24 cellular contexts compared by ENCODE assay signal in the genomic region with DNA sequence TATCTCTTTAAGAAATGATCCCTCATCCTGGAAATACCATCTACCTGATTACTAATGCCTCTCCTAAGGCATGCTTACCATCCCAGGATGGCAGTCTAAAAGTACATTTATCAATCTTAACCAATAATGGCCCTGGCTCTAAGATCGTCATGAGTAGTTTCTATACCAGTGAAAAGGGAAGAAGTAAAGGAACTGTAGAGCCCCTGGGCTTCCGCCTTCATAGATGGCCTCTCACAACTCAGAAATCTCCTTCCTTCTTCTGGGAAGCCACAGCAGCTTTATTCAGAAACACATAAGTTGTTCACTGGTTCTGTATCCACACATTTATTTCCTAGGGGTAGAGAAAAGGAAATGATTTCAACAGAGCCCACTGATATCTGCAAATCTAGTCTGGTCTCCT. TPM values are rescaled to one million over a fixed set of nuclear protein-coding genes. Genes with fewer than 3 reads are reported as not detected.
"Had no signal": no experiment of that assay in that cellular context is flagged by ENCODE, and none has a peak within 500 bp of the region (broad histone marks: within the 10 kb centered on the region; RNA-seq: fewer than 3 reads in every experiment).

No MANE protein-coding gene starts in this region.

- H3K27ac Mint-ChIP-seq: activated CD4-positive, alpha-beta memory T cell treated with anti-CD3 and anti-CD28 coated beads for 36 hours; activated T-helper 17 cell treated with anti-CD3 and anti-CD28 coated beads, Interleukin-2, amount 50 U/mL, for 72 hours; naive thymus-derived CD4-positive, alpha-beta T cell; neural progenitor cell; WTC11 had no signal

- ATAC-seq: activated T-helper 17 cell treated with anti-CD3 and anti-CD28 coated beads, Interleukin-2, amount 50 U/mL, for 72 hours; body of pancreas; mucosa of descending colon; naive thymus-derived CD4-positive, alpha-beta T cell; WTC11 had no signal

- DNase-seq: activated CD4-positive, alpha-beta memory T cell treated with anti-CD3 and anti-CD28 coated beads for 36 hours; activated CD4-positive, alpha-beta T cell treated with anti-CD3 and anti-CD28 coated beads for 4 hours; activated naive CD4-positive, alpha-beta T cell; activated T-cell treated with anti-CD3 and anti-CD28 coated beads for 4 hours; dorsolateral prefrontal cortex; erythroblast; foreskin melanocyte; mesenchymal stem cell; mucosa of descending colon; naive thymus-derived CD4-positive, alpha-beta T cell; stimulated activated CD4-positive, alpha-beta T cell treated with anti-CD3 and anti-CD28 coated beads, Interleukin-2, amount 100 ng/mL, for 24 hours; stimulated activated naive CD4-positive, alpha-beta T cell treated with Interleukin-2 at 50 U/mL for 16 hours; T-helper 2 cell; uterus had no signal

- H3K4me1 Mint-ChIP-seq: activated T-helper 17 cell treated with anti-CD3 and anti-CD28 coated beads, Interleukin-2, amount 50 U/mL, for 72 hours; neural progenitor cell; WTC11 had no signal

- H3K36me3 Mint-ChIP-seq: activated CD4-positive, alpha-beta memory T cell treated with anti-CD3 and anti-CD28 coated beads for 36 hours; naive thymus-derived CD4-positive, alpha-beta T cell; neural progenitor cell; WTC11 had no signal

- H3K4me3 Mint-ChIP-seq: activated CD4-positive, alpha-beta memory T cell treated with anti-CD3 and anti-CD28 coated beads for 36 hours; activated T-helper 17 cell treated with anti-CD3 and anti-CD28 coated beads, Interleukin-2, amount 50 U/mL, for 72 hours; naive thymus-derived CD4-positive, alpha-beta T cell; neural progenitor cell; WTC11 had no signal

- H3K9me3 Mint-ChIP-seq: activated CD4-positive, alpha-beta memory T cell treated with anti-CD3 and anti-CD28 coated beads for 36 hours; neural progenitor cell; WTC11 had no signal

RNA-seq across cellular contexts. Expression of a gene that starts 41.0 kb away (rescaled TPM):
- total RNA-seq: activated CD4-positive, alpha-beta memory T cell treated with anti-CD3 and anti-CD28 coated beads for 36 hours; activated T-helper 17 cell treated with anti-CD3 and anti-CD28 coated beads, Interleukin-2, amount 50 U/mL, for 72 hours; body of pancreas; cardiac septum; naive thymus-derived CD4-positive, alpha-beta T cell; osteoblast; prostate gland; skeletal muscle tissue; tibial nerve; uterus; WTC11 had no signal
- polyA plus RNA-seq: keratinocyte; naive thymus-derived CD4-positive, alpha-beta T cell had no signal
